ENCODE assay signal across 21 cellular contexts in genomic region chr5:146334074-146334533, GRCh38. TPM values are rescaled to one million over a fixed set of nuclear protein-coding genes. Genes with fewer than 3 reads are reported as not detected.
"Had no signal": no experiment of that assay in that cellular context is flagged by ENCODE, and none has a peak within 500 bp of the region (broad histone marks: within the 10 kb centered on the region; RNA-seq: fewer than 3 reads in every experiment).

No MANE protein-coding gene starts in this region.

- DNase-seq: activated CD4-positive, alpha-beta T cell treated with anti-CD3 and anti-CD28 coated beads for 48 hours; activated CD8-positive, alpha-beta memory T cell treated with anti-CD3 and anti-CD28 coated beads, Interleukin-2, amount 50 U/mL, for 4 hours; activated CD8-positive, alpha-beta T cell treated with anti-CD3 and anti-CD28 coated beads, Interleukin-2, amount 10 ng/mL, durations not matched to agents 7 days and 5 days; activated effector memory CD4-positive, alpha-beta T cell treated with anti-CD3 and anti-CD28 coated beads, Interleukin-2, amount 50 U/mL, for 16 hours; activated T-cell treated with anti-CD3 and anti-CD28 coated beads, Interleukin-2, amount 50 U/mL, for 48 hours; amniotic stem cell; esophagus squamous epithelium; hypothalamus; naive B cell; stimulated activated CD4-positive, alpha-beta T cell treated with anti-CD3 and anti-CD28 coated beads, Interleukin-12 subunit alpha, Interleukin-12 subunit beta, amount 100 ng/mL, for 4 hours; stimulated activated CD4-positive, alpha-beta T cell treated with anti-CD3 and anti-CD28 coated beads, Interleukin-2, amount 100 ng/mL, for 24 hours; stomach; T-helper 2 cell; upper lobe of right lung had no signal

- H3K27ac ChIP-seq: esophagus squamous epithelium, parathyroid adenoma, stomach, thoracic aorta, upper lobe of right lung had no signal

- H3K9me3 ChIP-seq: esophagus squamous epithelium, stomach, thoracic aorta, upper lobe of right lung had no signal

- H3K4me3 ChIP-seq: esophagus squamous epithelium, stomach, thoracic aorta, upper lobe of right lung had no signal

- H3K36me3 ChIP-seq: esophagus squamous epithelium, stomach, thoracic aorta, upper lobe of right lung had no signal

- ATAC-seq: activated CD8-positive, alpha-beta T cell treated with anti-CD3 and anti-CD28 coated beads, Interleukin-2, amount 10 ng/mL, durations not matched to agents 7 days and 5 days; activated naive CD4-positive, alpha-beta T cell treated with anti-CD3 and anti-CD28 coated beads, Interleukin-2, amount 50 U/mL, for 72 hours; left lobe of liver; upper lobe of right lung had no signal

- H3K4me1 ChIP-seq: parathyroid adenoma, upper lobe of right lung had no signal

RNA-seq across cellular contexts. Expression of gene POU4F3, which starts 4.5 kb away (rescaled TPM):
- total RNA-seq: activated naive CD4-positive, alpha-beta T cell treated with anti-CD3 and anti-CD28 coated beads, Interleukin-2, amount 50 U/mL, for 72 hours; cardiac septum; endothelial cell of umbilical vein; esophagus squamous epithelium; fibroblast of villous mesenchyme; left lobe of liver; stomach; thoracic aorta; upper lobe of right lung had no signal
